ENCODE assay signal across 1 cellular context in the genomic region with DNA sequence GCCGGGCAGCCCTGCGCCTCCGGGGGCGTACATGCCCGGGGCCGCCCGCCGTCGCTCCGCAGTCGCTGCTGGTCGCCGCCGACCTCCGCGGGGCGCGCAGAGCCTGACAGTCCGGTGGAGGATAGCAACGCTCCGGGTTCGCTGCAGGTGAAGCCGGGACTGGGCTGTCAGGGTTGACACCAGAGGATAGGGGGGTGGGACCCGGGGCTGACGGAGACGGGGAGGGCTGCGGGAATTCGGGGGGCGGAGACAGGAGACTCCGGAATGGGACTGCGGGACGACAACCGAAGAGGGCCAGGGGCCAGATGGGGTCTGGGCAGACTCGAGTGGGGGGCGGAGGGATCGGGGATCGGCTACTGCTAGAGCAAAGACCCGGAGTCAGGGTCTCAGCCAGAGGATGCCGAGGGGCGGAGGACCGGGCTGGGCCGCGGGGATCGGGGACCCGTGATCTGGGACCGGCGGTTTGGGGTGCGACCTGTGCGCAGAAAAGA.
TF ChIP-seq lines count a peak whose summit lies in the region.

No MANE protein-coding gene starts in this region.

TF ChIP-seq in HepG2, 621 proteins besides CTCF, POLR2A, EP300 and RAD21 (continued from another document and continues in another):
- TF ChIP-seq HOXA9 (CRISPR knock-in tag; IDR thresholded peaks at IDR 0.05; ENCODE audit: borderline replicate concordance): peak; percentile 56; the same call in 1 of the 2 replicates
- no peak for TF ChIP-seq SNRNP70 (IDR thresholded peaks at IDR 0.05; ENCODE audit: low read depth, low read length)
- TF ChIP-seq, protein P1, sequence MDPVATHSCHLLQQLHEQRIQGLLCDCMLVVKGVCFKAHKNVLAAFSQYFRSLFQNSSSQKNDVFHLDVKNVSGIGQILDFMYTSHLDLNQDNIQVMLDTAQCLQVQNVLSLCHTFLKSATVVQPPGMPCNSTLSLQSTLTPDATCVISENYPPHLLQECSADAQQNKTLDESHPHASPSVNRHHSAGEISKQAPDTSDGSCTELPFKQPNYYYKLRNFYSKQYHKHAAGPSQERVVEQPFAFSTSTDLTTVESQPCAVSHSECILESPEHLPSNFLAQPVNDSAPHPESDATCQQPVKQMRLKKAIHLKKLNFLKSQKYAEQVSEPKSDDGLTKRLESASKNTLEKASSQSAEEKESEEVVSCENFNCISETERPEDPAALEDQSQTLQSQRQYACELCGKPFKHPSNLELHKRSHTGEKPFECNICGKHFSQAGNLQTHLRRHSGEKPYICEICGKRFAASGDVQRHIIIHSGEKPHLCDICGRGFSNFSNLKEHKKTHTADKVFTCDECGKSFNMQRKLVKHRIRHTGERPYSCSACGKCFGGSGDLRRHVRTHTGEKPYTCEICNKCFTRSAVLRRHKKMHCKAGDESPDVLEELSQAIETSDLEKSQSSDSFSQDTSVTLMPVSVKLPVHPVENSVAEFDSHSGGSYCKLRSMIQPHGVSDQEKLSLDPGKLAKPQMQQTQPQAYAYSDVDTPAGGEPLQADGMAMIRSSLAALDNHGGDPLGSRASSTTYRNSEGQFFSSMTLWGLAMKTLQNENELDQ (CRISPR knock-in tag; IDR thresholded peaks at IDR 0.05; ENCODE audit: borderline replicate concordance): no peak
- no peak for TF ChIP-seq RFX3 (CRISPR knock-in tag; IDR thresholded peaks at IDR 0.05)
- no peak for TF ChIP-seq BRD4 (CRISPR knock-in tag; IDR thresholded peaks at IDR 0.05)
- TF ChIP-seq TCF12 (IDR thresholded peaks at IDR 0.05): no peak
- 0 out of 2 replicates have a peak, but pooled peaks have one; percentile 32 for TF ChIP-seq TCF12 (CRISPR knock-in tag; IDR thresholded peaks at IDR 0.05)
- TF ChIP-seq FIP1L1 (IDR thresholded peaks at IDR 0.05; ENCODE audit: borderline replicate concordance, insufficient read depth, low read depth, low read length): no peak
- no peak; the same call in 1 of the 2 replicates for TF ChIP-seq HES4 (CRISPR knock-in tag; IDR thresholded peaks at IDR 0.05; ENCODE audit: borderline replicate concordance)
- TF ChIP-seq HNRNPUL1 (IDR thresholded peaks at IDR 0.05; ENCODE audit: low read depth, low read length): no peak
- TF ChIP-seq ZNF230 (CRISPR knock-in tag; IDR thresholded peaks at IDR 0.05): no peak
- TF ChIP-seq ZNF549 (CRISPR knock-in tag; IDR thresholded peaks at IDR 0.05): no peak
- TF ChIP-seq, protein P2, sequence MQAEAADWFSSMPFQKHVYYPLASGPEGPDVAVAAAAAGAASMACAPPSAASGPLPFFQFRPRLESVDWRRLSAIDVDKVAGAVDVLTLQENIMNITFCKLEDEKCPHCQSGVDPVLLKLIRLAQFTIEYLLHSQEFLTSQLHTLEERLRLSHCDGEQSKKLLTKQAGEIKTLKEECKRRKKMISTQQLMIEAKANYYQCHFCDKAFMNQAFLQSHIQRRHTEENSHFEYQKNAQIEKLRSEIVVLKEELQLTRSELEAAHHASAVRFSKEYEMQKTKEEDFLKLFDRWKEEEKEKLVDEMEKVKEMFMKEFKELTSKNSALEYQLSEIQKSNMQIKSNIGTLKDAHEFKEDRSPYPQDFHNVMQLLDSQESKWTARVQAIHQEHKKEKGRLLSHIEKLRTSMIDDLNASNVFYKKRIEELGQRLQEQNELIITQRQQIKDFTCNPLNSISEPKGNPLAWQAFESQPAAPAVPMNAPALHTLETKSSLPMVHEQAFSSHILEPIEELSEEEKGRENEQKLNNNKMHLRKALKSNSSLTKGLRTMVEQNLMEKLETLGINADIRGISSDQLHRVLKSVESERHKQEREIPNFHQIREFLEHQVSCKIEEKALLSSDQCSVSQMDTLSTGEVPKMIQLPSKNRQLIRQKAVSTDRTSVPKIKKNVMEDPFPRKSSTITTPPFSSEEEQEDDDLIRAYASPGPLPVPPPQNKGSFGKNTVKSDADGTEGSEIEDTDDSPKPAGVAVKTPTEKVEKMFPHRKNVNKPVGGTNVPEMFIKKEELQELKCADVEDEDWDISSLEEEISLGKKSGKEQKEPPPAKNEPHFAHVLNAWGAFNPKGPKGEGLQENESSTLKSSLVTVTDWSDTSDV (CRISPR knock-in tag; IDR thresholded peaks at IDR 0.05): no peak
- TF ChIP-seq NFYB (CRISPR knock-in tag; IDR thresholded peaks at IDR 0.05): no peak
- TF ChIP-seq SIX4 (CRISPR knock-in tag; IDR thresholded peaks at IDR 0.05): no peak
- no peak for TF ChIP-seq ISX (CRISPR knock-in tag; conservative IDR thresholded peaks at IDR 0.05)
- TF ChIP-seq TEAD2 (CRISPR knock-in tag; IDR thresholded peaks at IDR 0.05): no peak
- no peak for TF ChIP-seq SIN3A (IDR thresholded peaks at IDR 0.05; ENCODE audit: borderline replicate concordance, low read depth, low read length)
- TF ChIP-seq CENPT (CRISPR knock-in tag; IDR thresholded peaks at IDR 0.05; ENCODE audit: low read depth): no peak
- TF ChIP-seq TGIF2 (CRISPR knock-in tag; IDR thresholded peaks at IDR 0.05): no peak
- TF ChIP-seq ZNF329 (CRISPR knock-in tag; IDR thresholded peaks at IDR 0.05; ENCODE audit: low read depth): no peak; the same call in 1 of the 2 replicates
- TF ChIP-seq FOXK2 (IDR thresholded peaks at IDR 0.05): no peak
- TF ChIP-seq, protein P3, sequence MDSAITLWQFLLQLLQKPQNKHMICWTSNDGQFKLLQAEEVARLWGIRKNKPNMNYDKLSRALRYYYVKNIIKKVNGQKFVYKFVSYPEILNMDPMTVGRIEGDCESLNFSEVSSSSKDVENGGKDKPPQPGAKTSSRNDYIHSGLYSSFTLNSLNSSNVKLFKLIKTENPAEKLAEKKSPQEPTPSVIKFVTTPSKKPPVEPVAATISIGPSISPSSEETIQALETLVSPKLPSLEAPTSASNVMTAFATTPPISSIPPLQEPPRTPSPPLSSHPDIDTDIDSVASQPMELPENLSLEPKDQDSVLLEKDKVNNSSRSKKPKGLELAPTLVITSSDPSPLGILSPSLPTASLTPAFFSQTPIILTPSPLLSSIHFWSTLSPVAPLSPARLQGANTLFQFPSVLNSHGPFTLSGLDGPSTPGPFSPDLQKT (CRISPR knock-in tag; IDR thresholded peaks at IDR 0.05; ENCODE audit: borderline replicate concordance): no peak
- TF ChIP-seq GTF3A (CRISPR knock-in tag; conservative IDR thresholded peaks at IDR 0.05): 0 out of 2 replicates have a peak, but pooled peaks have one; percentile 3
- peak; percentile 4; the same call in 1 of the 2 replicates for TF ChIP-seq ZNF430 (CRISPR knock-in tag; IDR thresholded peaks at IDR 0.05)
- peak; percentile 15 for TF ChIP-seq AGO2 (optimal IDR thresholded peaks at IDR 0.05; ENCODE audit: low read depth, low read length)
- no peak for TF ChIP-seq ZNF292 (CRISPR knock-in tag; IDR thresholded peaks at IDR 0.05; ENCODE audit: borderline replicate concordance, low read depth)
- TF ChIP-seq ZNF274 (CRISPR knock-in tag; IDR thresholded peaks at IDR 0.05): peak; percentile 13; the same call in 1 of the 2 replicates
- no peak for TF ChIP-seq FOSL2 (CRISPR knock-in tag; IDR thresholded peaks at IDR 0.05)
- TF ChIP-seq EED (CRISPR knock-in tag; IDR thresholded peaks at IDR 0.05): no peak
- TF ChIP-seq, protein P4, sequence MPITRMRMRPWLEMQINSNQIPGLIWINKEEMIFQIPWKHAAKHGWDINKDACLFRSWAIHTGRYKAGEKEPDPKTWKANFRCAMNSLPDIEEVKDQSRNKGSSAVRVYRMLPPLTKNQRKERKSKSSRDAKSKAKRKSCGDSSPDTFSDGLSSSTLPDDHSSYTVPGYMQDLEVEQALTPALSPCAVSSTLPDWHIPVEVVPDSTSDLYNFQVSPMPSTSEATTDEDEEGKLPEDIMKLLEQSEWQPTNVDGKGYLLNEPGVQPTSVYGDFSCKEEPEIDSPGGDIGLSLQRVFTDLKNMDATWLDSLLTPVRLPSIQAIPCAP (CRISPR knock-in tag; IDR thresholded peaks at IDR 0.05; ENCODE audit: low read depth): 0 out of 2 replicates have a peak, but pooled peaks have one; percentile 4
- TF ChIP-seq, protein P5, sequence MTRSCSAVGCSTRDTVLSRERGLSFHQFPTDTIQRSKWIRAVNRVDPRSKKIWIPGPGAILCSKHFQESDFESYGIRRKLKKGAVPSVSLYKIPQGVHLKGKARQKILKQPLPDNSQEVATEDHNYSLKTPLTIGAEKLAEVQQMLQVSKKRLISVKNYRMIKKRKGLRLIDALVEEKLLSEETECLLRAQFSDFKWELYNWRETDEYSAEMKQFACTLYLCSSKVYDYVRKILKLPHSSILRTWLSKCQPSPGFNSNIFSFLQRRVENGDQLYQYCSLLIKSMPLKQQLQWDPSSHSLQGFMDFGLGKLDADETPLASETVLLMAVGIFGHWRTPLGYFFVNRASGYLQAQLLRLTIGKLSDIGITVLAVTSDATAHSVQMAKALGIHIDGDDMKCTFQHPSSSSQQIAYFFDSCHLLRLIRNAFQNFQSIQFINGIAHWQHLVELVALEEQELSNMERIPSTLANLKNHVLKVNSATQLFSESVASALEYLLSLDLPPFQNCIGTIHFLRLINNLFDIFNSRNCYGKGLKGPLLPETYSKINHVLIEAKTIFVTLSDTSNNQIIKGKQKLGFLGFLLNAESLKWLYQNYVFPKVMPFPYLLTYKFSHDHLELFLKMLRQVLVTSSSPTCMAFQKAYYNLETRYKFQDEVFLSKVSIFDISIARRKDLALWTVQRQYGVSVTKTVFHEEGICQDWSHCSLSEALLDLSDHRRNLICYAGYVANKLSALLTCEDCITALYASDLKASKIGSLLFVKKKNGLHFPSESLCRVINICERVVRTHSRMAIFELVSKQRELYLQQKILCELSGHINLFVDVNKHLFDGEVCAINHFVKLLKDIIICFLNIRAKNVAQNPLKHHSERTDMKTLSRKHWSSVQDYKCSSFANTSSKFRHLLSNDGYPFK (CRISPR knock-in tag; IDR thresholded peaks at IDR 0.05; ENCODE audit: borderline replicate concordance): no peak
- TF ChIP-seq ZNF558 (CRISPR knock-in tag; IDR thresholded peaks at IDR 0.05; ENCODE audit: borderline replicate concordance): 0 out of 2 replicates have a peak, but pooled peaks have one; percentile 17
- no peak for TF ChIP-seq DMAP1 (CRISPR knock-in tag; IDR thresholded peaks at IDR 0.05)
- TF ChIP-seq NCOA1 (CRISPR knock-in tag; IDR thresholded peaks at IDR 0.05): no peak
- TF ChIP-seq SMYD3 (CRISPR knock-in tag; IDR thresholded peaks at IDR 0.05): no peak
- TF ChIP-seq XRCC5 (optimal IDR thresholded peaks at IDR 0.05; ENCODE audit: low read length): no peak
- TF ChIP-seq ADNP (CRISPR knock-in tag; IDR thresholded peaks at IDR 0.05): no peak
- TF ChIP-seq ZNF431 (CRISPR knock-in tag; IDR thresholded peaks at IDR 0.05; ENCODE audit: borderline replicate concordance, low read depth): no peak
- no peak for TF ChIP-seq KLF12 (CRISPR knock-in tag; IDR thresholded peaks at IDR 0.05; ENCODE audit: borderline replicate concordance)
- no peak for TF ChIP-seq HNRNPL (IDR thresholded peaks at IDR 0.05; ENCODE audit: low read depth, low read length)
- TF ChIP-seq, protein P6, sequence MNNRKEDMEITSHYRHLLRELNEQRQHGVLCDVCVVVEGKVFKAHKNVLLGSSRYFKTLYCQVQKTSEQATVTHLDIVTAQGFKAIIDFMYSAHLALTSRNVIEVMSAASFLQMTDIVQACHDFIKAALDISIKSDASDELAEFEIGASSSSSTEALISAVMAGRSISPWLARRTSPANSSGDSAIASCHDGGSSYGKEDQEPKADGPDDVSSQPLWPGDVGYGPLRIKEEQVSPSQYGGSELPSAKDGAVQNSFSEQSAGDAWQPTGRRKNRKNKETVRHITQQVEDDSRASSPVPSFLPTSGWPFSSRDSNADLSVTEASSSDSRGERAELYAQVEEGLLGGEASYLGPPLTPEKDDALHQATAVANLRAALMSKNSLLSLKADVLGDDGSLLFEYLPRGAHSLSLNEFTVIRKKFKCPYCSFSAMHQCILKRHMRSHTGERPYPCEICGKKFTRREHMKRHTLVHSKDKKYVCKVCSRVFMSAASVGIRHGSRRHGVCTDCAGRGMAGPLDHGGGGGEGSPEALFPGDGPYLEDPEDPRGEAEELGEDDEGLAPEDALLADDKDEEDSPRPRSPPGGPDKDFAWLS (CRISPR knock-in tag; IDR thresholded peaks at IDR 0.05; ENCODE audit: borderline replicate concordance): 0 out of 2 replicates have a peak, but pooled peaks have one; percentile 17
- TF ChIP-seq ZSCAN20 (CRISPR knock-in tag; IDR thresholded peaks at IDR 0.05; ENCODE audit: borderline replicate concordance): no peak
- peak; percentile 74; the same call in 1 of the 2 replicates for TF ChIP-seq ZNF367 (CRISPR knock-in tag; IDR thresholded peaks at IDR 0.05; ENCODE audit: borderline replicate concordance)
- TF ChIP-seq, protein P7, sequence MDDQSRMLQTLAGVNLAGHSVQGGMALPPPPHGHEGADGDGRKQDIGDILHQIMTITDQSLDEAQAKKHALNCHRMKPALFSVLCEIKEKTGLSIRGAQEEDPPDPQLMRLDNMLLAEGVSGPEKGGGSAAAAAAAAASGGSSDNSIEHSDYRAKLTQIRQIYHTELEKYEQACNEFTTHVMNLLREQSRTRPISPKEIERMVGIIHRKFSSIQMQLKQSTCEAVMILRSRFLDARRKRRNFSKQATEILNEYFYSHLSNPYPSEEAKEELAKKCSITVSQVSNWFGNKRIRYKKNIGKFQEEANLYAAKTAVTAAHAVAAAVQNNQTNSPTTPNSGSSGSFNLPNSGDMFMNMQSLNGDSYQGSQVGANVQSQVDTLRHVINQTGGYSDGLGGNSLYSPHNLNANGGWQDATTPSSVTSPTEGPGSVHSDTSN (CRISPR knock-in tag; IDR thresholded peaks at IDR 0.05; ENCODE audit: borderline replicate concordance): no peak; the same call in 1 of the 2 replicates
- TF ChIP-seq ZNF264 (CRISPR knock-in tag; IDR thresholded peaks at IDR 0.05): no peak
- no peak; the same call in 1 of the 2 replicates for TF ChIP-seq MYNN (CRISPR knock-in tag; IDR thresholded peaks at IDR 0.05; ENCODE audit: low read depth)
- no peak for TF ChIP-seq KDM6A (CRISPR knock-in tag; IDR thresholded peaks at IDR 0.05; ENCODE audit: low read depth)
- TF ChIP-seq, protein P8, sequence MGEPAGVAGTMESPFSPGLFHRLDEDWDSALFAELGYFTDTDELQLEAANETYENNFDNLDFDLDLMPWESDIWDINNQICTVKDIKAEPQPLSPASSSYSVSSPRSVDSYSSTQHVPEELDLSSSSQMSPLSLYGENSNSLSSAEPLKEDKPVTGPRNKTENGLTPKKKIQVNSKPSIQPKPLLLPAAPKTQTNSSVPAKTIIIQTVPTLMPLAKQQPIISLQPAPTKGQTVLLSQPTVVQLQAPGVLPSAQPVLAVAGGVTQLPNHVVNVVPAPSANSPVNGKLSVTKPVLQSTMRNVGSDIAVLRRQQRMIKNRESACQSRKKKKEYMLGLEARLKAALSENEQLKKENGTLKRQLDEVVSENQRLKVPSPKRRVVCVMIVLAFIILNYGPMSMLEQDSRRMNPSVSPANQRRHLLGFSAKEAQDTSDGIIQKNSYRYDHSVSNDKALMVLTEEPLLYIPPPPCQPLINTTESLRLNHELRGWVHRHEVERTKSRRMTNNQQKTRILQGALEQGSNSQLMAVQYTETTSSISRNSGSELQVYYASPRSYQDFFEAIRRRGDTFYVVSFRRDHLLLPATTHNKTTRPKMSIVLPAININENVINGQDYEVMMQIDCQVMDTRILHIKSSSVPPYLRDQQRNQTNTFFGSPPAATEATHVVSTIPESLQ (CRISPR knock-in tag; conservative IDR thresholded peaks at IDR 0.05): no peak
- no peak; the same call in 1 of the 2 replicates for TF ChIP-seq RFXAP (CRISPR knock-in tag; IDR thresholded peaks at IDR 0.05; ENCODE audit: borderline replicate concordance)
- TF ChIP-seq ZNF510 (CRISPR knock-in tag; IDR thresholded peaks at IDR 0.05; ENCODE audit: low read depth): 0 out of 2 replicates have a peak, but pooled peaks have one; percentile 14
- TF ChIP-seq ZNF724P (CRISPR knock-in tag; IDR thresholded peaks at IDR 0.05; ENCODE audit: borderline replicate concordance): no peak
- TF ChIP-seq ZNF460 (CRISPR knock-in tag; IDR thresholded peaks at IDR 0.05; ENCODE audit: borderline replicate concordance): no peak
- TF ChIP-seq RXRA (CRISPR knock-in tag; IDR thresholded peaks at IDR 0.05): no peak
- TF ChIP-seq ZNF616 (CRISPR knock-in tag; IDR thresholded peaks at IDR 0.05; ENCODE audit: low read depth): peak; percentile 36; the same call in 1 of the 2 replicates
